ENCODE assay signal across 1 cellular context in genomic region chr7:1503816-1504775, GRCh38.
A peak's percentile ranks its signal among the peaks of the same experiment; 100 is the strongest.
TF ChIP-seq lines count a peak whose summit lies in the region.

Gene INTS1 (minus strand): TSS chr7:1504389. CDS start chr7:1503960, 429 bp downstream.

TF ChIP-seq in HepG2, 621 proteins besides CTCF, POLR2A, EP300 and RAD21 (continued from another document and continues in another):
- TF ChIP-seq KIAA2018 (CRISPR knock-in tag; IDR thresholded peaks at IDR 0.05; ENCODE audit: borderline replicate concordance) (no peak), ZNF788 (CRISPR knock-in tag; IDR thresholded peaks at IDR 0.05; ENCODE audit: borderline replicate concordance) (peak; percentile 62; the same call in 1 of the 2 replicates), ZNF138 (CRISPR knock-in tag; IDR thresholded peaks at IDR 0.05; ENCODE audit: low read depth) (no peak), JARID2 (CRISPR knock-in tag; IDR thresholded peaks at IDR 0.05; ENCODE audit: insufficient replicate concordance) (no peak), ZNF337 (CRISPR knock-in tag; IDR thresholded peaks at IDR 0.05; ENCODE audit: borderline replicate concordance, low read depth) (peak; percentile 47; the same call in 1 of the 2 replicates), EEA1 (CRISPR knock-in tag; IDR thresholded peaks at IDR 0.05; ENCODE audit: borderline replicate concordance) (peak; percentile 72; the same call in 1 of the 2 replicates), SP140L (CRISPR knock-in tag; IDR thresholded peaks at IDR 0.05; ENCODE audit: borderline replicate concordance) (no peak), ZNF749 (CRISPR knock-in tag; IDR thresholded peaks at IDR 0.05; ENCODE audit: borderline replicate concordance) (no peak; the same call in 1 of the 2 replicates), SRF (IDR thresholded peaks at IDR 0.05; ENCODE audit: low read depth, low read length) (peak; percentile 48; the same call in 1 of the 2 replicates), ZNF878 (CRISPR knock-in tag; IDR thresholded peaks at IDR 0.05) (no peak), TRIM24 (CRISPR knock-in tag; IDR thresholded peaks at IDR 0.05) (no peak), ZNF33A (CRISPR knock-in tag; IDR thresholded peaks at IDR 0.05; ENCODE audit: borderline replicate concordance) (no peak), IKZF5 (CRISPR knock-in tag; IDR thresholded peaks at IDR 0.05) (peak; percentile 88), SNRNP70 (IDR thresholded peaks at IDR 0.05; ENCODE audit: low read depth, low read length) (no peak), RNF219 (CRISPR knock-in tag; IDR thresholded peaks at IDR 0.05) (no peak), ZNF724P (CRISPR knock-in tag; IDR thresholded peaks at IDR 0.05; ENCODE audit: borderline replicate concordance) (peak; percentile 61; the same call in 1 of the 2 replicates), ZNF232 (CRISPR knock-in tag; IDR thresholded peaks at IDR 0.05; ENCODE audit: borderline replicate concordance) (no peak), ZSCAN25 (CRISPR knock-in tag; IDR thresholded peaks at IDR 0.05) (peak; percentile 68), USF2 (IDR thresholded peaks at IDR 0.05; ENCODE audit: low read depth, low read length) (no peak), USF2 (CRISPR knock-in tag; IDR thresholded peaks at IDR 0.05; ENCODE audit: borderline replicate concordance) (no peak), KAT2B (IDR thresholded peaks at IDR 0.05; ENCODE audit: borderline replicate concordance, low read depth, low read length) (no peak), RFX1 (IDR thresholded peaks at IDR 0.05) (no peak), REXO4 (CRISPR knock-in tag; IDR thresholded peaks at IDR 0.05; ENCODE audit: borderline replicate concordance) (no peak), PHB2 (IDR thresholded peaks at IDR 0.05; ENCODE audit: partially characterized antibody) (no peak), PAX8 (CRISPR knock-in tag; IDR thresholded peaks at IDR 0.05; ENCODE audit: borderline replicate concordance) (no peak), ZNF879 (CRISPR knock-in tag; IDR thresholded peaks at IDR 0.05) (0 out of 2 replicates have a peak, but pooled peaks have one; percentile 45), ZBTB14 (CRISPR knock-in tag; IDR thresholded peaks at IDR 0.05) (peak; percentile 46; the same call in 1 of the 2 replicates), ZBTB3 (CRISPR knock-in tag; IDR thresholded peaks at IDR 0.05; ENCODE audit: borderline replicate concordance, low read depth) (no peak), CREB1 (IDR thresholded peaks at IDR 0.05) (no peak; the same call in 1 of the 2 replicates), CREB1 (CRISPR knock-in tag; IDR thresholded peaks at IDR 0.05) (no peak), HOXA5 (CRISPR knock-in tag; IDR thresholded peaks at IDR 0.05) (no peak; the same call in 1 of the 2 replicates), HOXA3 (CRISPR knock-in tag; IDR thresholded peaks at IDR 0.05) (peak; percentile 93), ZNF672 (CRISPR knock-in tag; IDR thresholded peaks at IDR 0.05) (no peak), TP53 (CRISPR knock-in tag; conservative IDR thresholded peaks at IDR 0.05) (no peak), AHR (CRISPR knock-in tag; IDR thresholded peaks at IDR 0.05) (no peak), CBFB (CRISPR knock-in tag; IDR thresholded peaks at IDR 0.05) (peak; percentile 91), ETS1 (CRISPR knock-in tag; IDR thresholded peaks at IDR 0.05) (no peak), BRF2 (CRISPR knock-in tag; IDR thresholded peaks at IDR 0.05) (no peak), ZMYM4 (CRISPR knock-in tag; IDR thresholded peaks at IDR 0.05) (peak; percentile 91), SIX1 (CRISPR knock-in tag; IDR thresholded peaks at IDR 0.05; ENCODE audit: borderline replicate concordance) (peak; percentile 70; the same call in 1 of the 2 replicates), CENPBD1 (CRISPR knock-in tag; IDR thresholded peaks at IDR 0.05; ENCODE audit: borderline replicate concordance, low read depth) (no peak), ZNF704 (CRISPR knock-in tag; IDR thresholded peaks at IDR 0.05; ENCODE audit: borderline replicate concordance) (no peak), NFE2 (CRISPR knock-in tag; IDR thresholded peaks at IDR 0.05) (no peak), EED (CRISPR knock-in tag; IDR thresholded peaks at IDR 0.05) (no peak), PCBP2 (optimal IDR thresholded peaks at IDR 0.05; ENCODE audit: low read depth, low read length, poor library complexity, severe bottlenecking) (no peak)
